1 cellular context compared by ENCODE assay signal in the genomic region with DNA sequence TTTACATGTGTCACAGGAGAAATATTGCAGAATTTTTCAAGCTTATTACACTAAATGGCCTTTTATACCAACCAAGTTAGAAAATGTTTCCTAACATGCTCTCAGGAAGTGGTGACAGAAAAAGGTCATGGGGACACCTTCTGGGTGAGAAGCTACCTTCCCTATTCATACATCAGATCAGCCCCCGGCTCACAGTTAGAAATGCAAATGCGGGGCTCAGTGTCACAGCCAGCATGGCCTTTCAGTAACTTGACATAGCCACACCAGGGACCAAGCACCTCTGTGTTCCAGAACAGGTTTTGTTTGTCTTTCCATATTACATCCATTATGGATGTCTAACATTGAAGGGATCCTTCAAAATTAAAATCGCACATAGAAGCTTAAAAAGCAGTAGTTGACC.
TF ChIP-seq lines count a peak whose summit lies in the region.

No MANE protein-coding gene starts in this region.

TF ChIP-seq in GM12878, 131 proteins besides CTCF, POLR2A, EP300 and RAD21:
- TF ChIP-seq, protein P1, sequence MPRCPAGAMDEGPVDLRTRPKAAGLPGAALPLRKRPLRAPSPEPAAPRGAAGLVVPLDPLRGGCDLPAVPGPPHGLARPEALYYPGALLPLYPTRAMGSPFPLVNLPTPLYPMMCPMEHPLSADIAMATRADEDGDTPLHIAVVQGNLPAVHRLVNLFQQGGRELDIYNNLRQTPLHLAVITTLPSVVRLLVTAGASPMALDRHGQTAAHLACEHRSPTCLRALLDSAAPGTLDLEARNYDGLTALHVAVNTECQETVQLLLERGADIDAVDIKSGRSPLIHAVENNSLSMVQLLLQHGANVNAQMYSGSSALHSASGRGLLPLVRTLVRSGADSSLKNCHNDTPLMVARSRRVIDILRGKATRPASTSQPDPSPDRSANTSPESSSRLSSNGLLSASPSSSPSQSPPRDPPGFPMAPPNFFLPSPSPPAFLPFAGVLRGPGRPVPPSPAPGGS (IDR thresholded peaks at IDR 0.05; ENCODE audit: borderline replicate concordance, insufficient read depth, low read depth, low read length, poor library complexity, severe bottlenecking) = no peak
- no peak for TF ChIP-seq NFIC (IDR thresholded peaks at IDR 0.05; ENCODE audit: low read depth, low read length)
- TF ChIP-seq, protein P2, sequence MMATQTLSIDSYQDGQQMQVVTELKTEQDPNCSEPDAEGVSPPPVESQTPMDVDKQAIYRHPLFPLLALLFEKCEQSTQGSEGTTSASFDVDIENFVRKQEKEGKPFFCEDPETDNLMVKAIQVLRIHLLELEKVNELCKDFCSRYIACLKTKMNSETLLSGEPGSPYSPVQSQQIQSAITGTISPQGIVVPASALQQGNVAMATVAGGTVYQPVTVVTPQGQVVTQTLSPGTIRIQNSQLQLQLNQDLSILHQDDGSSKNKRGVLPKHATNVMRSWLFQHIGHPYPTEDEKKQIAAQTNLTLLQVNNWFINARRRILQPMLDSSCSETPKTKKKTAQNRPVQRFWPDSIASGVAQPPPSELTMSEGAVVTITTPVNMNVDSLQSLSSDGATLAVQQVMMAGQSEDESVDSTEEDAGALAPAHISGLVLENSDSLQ (IDR thresholded peaks at IDR 0.05) = no peak
- no peak for TF ChIP-seq NKRF (conservative IDR thresholded peaks at IDR 0.05)
- no peak for TF ChIP-seq BCL11A (IDR thresholded peaks at IDR 0.05; ENCODE audit: low read depth, low read length)
- no peak for TF ChIP-seq HDGF (IDR thresholded peaks at IDR 0.05)
- TF ChIP-seq NR2C1 (IDR thresholded peaks at IDR 0.05) = no peak
- TF ChIP-seq LARP7 (IDR thresholded peaks at IDR 0.05) = no peak
- no peak for TF ChIP-seq IKZF2 (IDR thresholded peaks at IDR 0.05)
- no peak for TF ChIP-seq CHD4 (IDR thresholded peaks at IDR 0.05)
- no peak for TF ChIP-seq FOXM1 (IDR thresholded peaks at IDR 0.05; ENCODE audit: low read depth, low read length)
- TF ChIP-seq, protein P3, sequence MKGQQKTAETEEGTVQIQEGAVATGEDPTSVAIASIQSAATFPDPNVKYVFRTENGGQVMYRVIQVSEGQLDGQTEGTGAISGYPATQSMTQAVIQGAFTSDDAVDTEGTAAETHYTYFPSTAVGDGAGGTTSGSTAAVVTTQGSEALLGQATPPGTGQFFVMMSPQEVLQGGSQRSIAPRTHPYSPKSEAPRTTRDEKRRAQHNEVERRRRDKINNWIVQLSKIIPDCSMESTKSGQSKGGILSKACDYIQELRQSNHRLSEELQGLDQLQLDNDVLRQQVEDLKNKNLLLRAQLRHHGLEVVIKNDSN (IDR thresholded peaks at IDR 0.05; ENCODE audit: borderline replicate concordance, extremely low read length, insufficient read depth, low read depth, low read length) = no peak
- TF ChIP-seq, protein P4, sequence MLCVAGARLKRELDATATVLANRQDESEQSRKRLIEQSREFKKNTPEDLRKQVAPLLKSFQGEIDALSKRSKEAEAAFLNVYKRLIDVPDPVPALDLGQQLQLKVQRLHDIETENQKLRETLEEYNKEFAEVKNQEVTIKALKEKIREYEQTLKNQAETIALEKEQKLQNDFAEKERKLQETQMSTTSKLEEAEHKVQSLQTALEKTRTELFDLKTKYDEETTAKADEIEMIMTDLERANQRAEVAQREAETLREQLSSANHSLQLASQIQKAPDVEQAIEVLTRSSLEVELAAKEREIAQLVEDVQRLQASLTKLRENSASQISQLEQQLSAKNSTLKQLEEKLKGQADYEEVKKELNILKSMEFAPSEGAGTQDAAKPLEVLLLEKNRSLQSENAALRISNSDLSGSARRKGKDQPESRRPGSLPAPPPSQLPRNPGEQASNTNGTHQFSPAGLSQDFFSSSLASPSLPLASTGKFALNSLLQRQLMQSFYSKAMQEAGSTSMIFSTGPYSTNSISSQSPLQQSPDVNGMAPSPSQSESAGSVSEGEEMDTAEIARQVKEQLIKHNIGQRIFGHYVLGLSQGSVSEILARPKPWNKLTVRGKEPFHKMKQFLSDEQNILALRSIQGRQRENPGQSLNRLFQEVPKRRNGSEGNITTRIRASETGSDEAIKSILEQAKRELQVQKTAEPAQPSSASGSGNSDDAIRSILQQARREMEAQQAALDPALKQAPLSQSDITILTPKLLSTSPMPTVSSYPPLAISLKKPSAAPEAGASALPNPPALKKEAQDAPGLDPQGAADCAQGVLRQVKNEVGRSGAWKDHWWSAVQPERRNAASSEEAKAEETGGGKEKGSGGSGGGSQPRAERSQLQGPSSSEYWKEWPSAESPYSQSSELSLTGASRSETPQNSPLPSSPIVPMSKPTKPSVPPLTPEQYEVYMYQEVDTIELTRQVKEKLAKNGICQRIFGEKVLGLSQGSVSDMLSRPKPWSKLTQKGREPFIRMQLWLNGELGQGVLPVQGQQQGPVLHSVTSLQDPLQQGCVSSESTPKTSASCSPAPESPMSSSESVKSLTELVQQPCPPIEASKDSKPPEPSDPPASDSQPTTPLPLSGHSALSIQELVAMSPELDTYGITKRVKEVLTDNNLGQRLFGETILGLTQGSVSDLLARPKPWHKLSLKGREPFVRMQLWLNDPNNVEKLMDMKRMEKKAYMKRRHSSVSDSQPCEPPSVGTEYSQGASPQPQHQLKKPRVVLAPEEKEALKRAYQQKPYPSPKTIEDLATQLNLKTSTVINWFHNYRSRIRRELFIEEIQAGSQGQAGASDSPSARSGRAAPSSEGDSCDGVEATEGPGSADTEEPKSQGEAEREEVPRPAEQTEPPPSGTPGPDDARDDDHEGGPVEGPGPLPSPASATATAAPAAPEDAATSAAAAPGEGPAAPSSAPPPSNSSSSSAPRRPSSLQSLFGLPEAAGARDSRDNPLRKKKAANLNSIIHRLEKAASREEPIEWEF (IDR thresholded peaks at IDR 0.05; ENCODE audit: insufficient replicate concordance, low read depth, low read length) = no peak
- no peak for TF ChIP-seq HDAC6 (IDR thresholded peaks at IDR 0.05; ENCODE audit: unreplicated experiment)
- TF ChIP-seq SREBF2 (IDR thresholded peaks at IDR 0.05; ENCODE audit: low read length) = no peak
- TF ChIP-seq SP1 (IDR thresholded peaks at IDR 0.05; ENCODE audit: low read depth, low read length) = no peak
- no peak for TF ChIP-seq ZNF622 (IDR thresholded peaks at IDR 0.05)
- TF ChIP-seq HCFC1 (IDR thresholded peaks at IDR 0.05; ENCODE audit: low read length) = no peak
- no peak for TF ChIP-seq IRF3 (IDR thresholded peaks at IDR 0.05)
- TF ChIP-seq PML (IDR thresholded peaks at IDR 0.05; ENCODE audit: low read length) = no peak
